In genomic region chr5:60699549-60700346, GRCh38 we compare ENCODE assay signal across 1 cellular context.
TF ChIP-seq lines count a peak whose summit lies in the region.

DEPDC1B (minus strand) TSS chr5:60700166; CDS start chr5:60700093, 73 bp downstream.

TF ChIP-seq in HepG2, 621 proteins besides CTCF, POLR2A, EP300 and RAD21 (continued from another document and continues in another):
- TF ChIP-seq ZNF609 (CRISPR knock-in tag; IDR thresholded peaks at IDR 0.05; ENCODE audit: borderline replicate concordance): peak; percentile 64
- no peak for TF ChIP-seq MIXL1 (CRISPR knock-in tag; IDR thresholded peaks at IDR 0.05)
- peak; percentile 93 for TF ChIP-seq DMAP1 (CRISPR knock-in tag; IDR thresholded peaks at IDR 0.05)
- TF ChIP-seq MNT (IDR thresholded peaks at IDR 0.05): 0 out of 2 replicates have a peak, but pooled peaks have one; percentile 12
- TF ChIP-seq LBX2 (CRISPR knock-in tag; IDR thresholded peaks at IDR 0.05; ENCODE audit: borderline replicate concordance): no peak; the same call in 1 of the 2 replicates
- TF ChIP-seq RFX1 (IDR thresholded peaks at IDR 0.05): no peak
- TF ChIP-seq ZNF570 (CRISPR knock-in tag; IDR thresholded peaks at IDR 0.05; ENCODE audit: borderline replicate concordance): peak; percentile 17; the same call in 1 of the 2 replicates
- no peak for TF ChIP-seq ZNF652 (CRISPR knock-in tag; IDR thresholded peaks at IDR 0.05; ENCODE audit: borderline replicate concordance, low read depth)
- no peak; the same call in 1 of the 2 replicates for TF ChIP-seq ZNF572 (CRISPR knock-in tag; IDR thresholded peaks at IDR 0.05)
- TF ChIP-seq SP140L (CRISPR knock-in tag; IDR thresholded peaks at IDR 0.05; ENCODE audit: borderline replicate concordance): no peak
- TF ChIP-seq CAMTA2 (CRISPR knock-in tag; IDR thresholded peaks at IDR 0.05; ENCODE audit: borderline replicate concordance): no peak; the same call in 1 of the 2 replicates
- no peak for TF ChIP-seq ONECUT2 (CRISPR knock-in tag; IDR thresholded peaks at IDR 0.05)
- no peak for TF ChIP-seq NFE2 (CRISPR knock-in tag; IDR thresholded peaks at IDR 0.05)
- TF ChIP-seq TERF1 (CRISPR knock-in tag; IDR thresholded peaks at IDR 0.05): 0 out of 2 replicates have a peak, but pooled peaks have one; percentile 39
- TF ChIP-seq YY1 (IDR thresholded peaks at IDR 0.05; ENCODE audit: insufficient read depth, insufficient replicate concordance, low read depth, low read length): no peak
- TF ChIP-seq PBX3 (CRISPR knock-in tag; IDR thresholded peaks at IDR 0.05; ENCODE audit: borderline replicate concordance): 0 out of 2 replicates have a peak, but pooled peaks have one; percentile 9
- TF ChIP-seq DRAP1 (CRISPR knock-in tag; IDR thresholded peaks at IDR 0.05): peak; percentile 68
- TF ChIP-seq SNAPC4 (CRISPR knock-in tag; IDR thresholded peaks at IDR 0.05): peak; percentile 75; the same call in 1 of the 2 replicates
- TF ChIP-seq SMAD3 (CRISPR knock-in tag; IDR thresholded peaks at IDR 0.05): no peak
- TF ChIP-seq TBX2 (CRISPR knock-in tag; IDR thresholded peaks at IDR 0.05; ENCODE audit: borderline replicate concordance): peak; percentile 91
- TF ChIP-seq ZC3H13 (CRISPR knock-in tag; IDR thresholded peaks at IDR 0.05): peak; percentile 86
- no peak for TF ChIP-seq TRAFD1 (CRISPR knock-in tag; IDR thresholded peaks at IDR 0.05; ENCODE audit: borderline replicate concordance)
- peak; percentile 60; the same call in 1 of the 2 replicates for TF ChIP-seq ZFAT (CRISPR knock-in tag; conservative IDR thresholded peaks at IDR 0.05)
- TF ChIP-seq ZBTB14 (CRISPR knock-in tag; IDR thresholded peaks at IDR 0.05): no peak
- no peak for TF ChIP-seq ZNF101 (CRISPR knock-in tag; IDR thresholded peaks at IDR 0.05; ENCODE audit: borderline replicate concordance, low read depth)
- no peak for TF ChIP-seq ZSCAN22 (CRISPR knock-in tag; IDR thresholded peaks at IDR 0.05)
